In genomic region chr17:40803617-40804082, GRCh38 we compare ENCODE assay signal across 1 cellular context.
TF ChIP-seq lines count a peak whose summit lies in the region.

No MANE protein-coding gene starts in this region.

TF ChIP-seq in HepG2, 621 proteins besides CTCF, POLR2A, EP300 and RAD21 (continued from another document):
- TF ChIP-seq ZNF280D (CRISPR knock-in tag; IDR thresholded peaks at IDR 0.05) (no peak), MAFF (IDR thresholded peaks at IDR 0.05; ENCODE audit: low read depth, low read length) (peak; percentile 79), HMGXB4 (CRISPR knock-in tag; IDR thresholded peaks at IDR 0.05; ENCODE audit: borderline replicate concordance in 1 of 2, low read depth in 1 of 2) (peak; percentile 74 to 86), PITX1 (CRISPR knock-in tag; IDR thresholded peaks at IDR 0.05) (peak; percentile 56; the same call in 1 of the 2 replicates), MYC (CRISPR knock-in tag; IDR thresholded peaks at IDR 0.05; ENCODE audit: borderline replicate concordance) (peak; percentile 30; the same call in 1 of the 2 replicates), SALL1 (CRISPR knock-in tag; IDR thresholded peaks at IDR 0.05) (peak; percentile 82; the same call in 1 of the 2 replicates), FOSL2 (CRISPR knock-in tag; IDR thresholded peaks at IDR 0.05) (peak; percentile 59), GABPB1 (CRISPR knock-in tag; IDR thresholded peaks at IDR 0.05) (peak; percentile 32; the same call in 1 of the 2 replicates), KDM2A (CRISPR knock-in tag; IDR thresholded peaks at IDR 0.05; ENCODE audit: borderline replicate concordance, low read depth) (peak; percentile 92), ZNF766 (CRISPR knock-in tag; IDR thresholded peaks at IDR 0.05; ENCODE audit: borderline replicate concordance) (peak; percentile 81; the same call in 1 of the 2 replicates)
- TF ChIP-seq, protein P1, sequence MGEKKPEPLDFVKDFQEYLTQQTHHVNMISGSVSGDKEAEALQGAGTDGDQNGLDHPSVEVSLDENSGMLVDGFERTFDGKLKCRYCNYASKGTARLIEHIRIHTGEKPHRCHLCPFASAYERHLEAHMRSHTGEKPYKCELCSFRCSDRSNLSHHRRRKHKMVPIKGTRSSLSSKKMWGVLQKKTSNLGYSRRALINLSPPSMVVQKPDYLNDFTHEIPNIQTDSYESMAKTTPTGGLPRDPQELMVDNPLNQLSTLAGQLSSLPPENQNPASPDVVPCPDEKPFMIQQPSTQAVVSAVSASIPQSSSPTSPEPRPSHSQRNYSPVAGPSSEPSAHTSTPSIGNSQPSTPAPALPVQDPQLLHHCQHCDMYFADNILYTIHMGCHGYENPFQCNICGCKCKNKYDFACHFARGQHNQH (CRISPR knock-in tag; IDR thresholded peaks at IDR 0.05) = peak; percentile 48; the same call in 1 of the 2 replicates
TF ChIP-seq in HepG2: peak in this region for 76.
